37 cellular contexts compared by ENCODE assay signal in the genomic region with DNA sequence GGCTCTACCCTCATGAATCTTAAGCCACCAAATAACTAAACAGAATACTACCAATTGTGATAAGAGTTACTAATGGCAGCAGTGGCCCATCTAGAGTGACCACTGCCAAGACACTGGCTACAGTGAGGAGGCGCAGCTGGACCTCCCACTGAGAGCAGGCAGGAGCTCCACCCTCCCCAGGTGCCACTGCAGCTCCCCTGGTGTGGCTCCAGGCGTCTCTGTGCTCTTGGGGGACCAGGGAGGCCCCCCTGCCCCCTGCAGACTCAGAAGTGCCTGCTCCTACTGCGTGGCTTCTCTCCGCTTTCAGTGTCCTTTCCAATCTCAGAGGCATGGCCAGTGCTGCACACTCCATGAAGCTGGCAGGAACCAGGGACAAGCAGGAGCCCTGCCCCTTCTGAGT. TPM values are rescaled to one million over a fixed set of nuclear protein-coding genes. Genes with fewer than 3 reads are reported as not detected.
"Had no signal": no experiment of that assay in that cellular context is flagged by ENCODE, and none has a peak within 500 bp of the region (broad histone marks: within the 10 kb centered on the region; RNA-seq: fewer than 3 reads in every experiment).

No MANE protein-coding gene starts in this region.

- H3K27me3 Mint-ChIP-seq: activated B cell treated with CpG ODN at 0.5 μM for 24 hours; activated CD4-positive, alpha-beta T cell treated with anti-CD3 and anti-CD28 coated beads, Interleukin-2, amount 10 ng/mL, durations not matched to agents 24 days and 14 days; activated naive CD4-positive, alpha-beta T cell treated with anti-CD3 and anti-CD28 coated beads, Interleukin-2, amount 10 ng/mL, durations not matched to agents 7 days and 5 days had no signal

- H3K9me3 Mint-ChIP-seq: activated CD4-positive, alpha-beta T cell treated with anti-CD3 and anti-CD28 coated beads, Interleukin-2, amount 10 ng/mL, durations not matched to agents 24 days and 14 days; activated CD8-positive, alpha-beta T cell treated with anti-CD3 and anti-CD28 coated beads for 36 hours; activated naive CD4-positive, alpha-beta T cell treated with anti-CD3 and anti-CD28 coated beads, Interleukin-2, amount 10 ng/mL, durations not matched to agents 7 days and 5 days; activated naive CD4-positive, alpha-beta T cell treated with anti-CD3 and anti-CD28 coated beads, Interleukin-2, amount 50 U/mL, for 24 hours; activated T-cell treated with anti-CD3 and anti-CD28 coated beads, Interleukin-2, amount 50 U/mL, for 4 hours; activated T-cell treated with anti-CD3 and anti-CD28 coated beads, Interleukin-2, amount 50 U/mL, for 72 hours; activated T-helper 1 cell treated with anti-CD3 and anti-CD28 coated beads, Interleukin-12 subunit alpha, Interleukin-12 subunit beta, Interleukin-2, Interleukin-4 antibody, amounts not matched to agents 30 ng/mL and 10 ng/mL and 1 ng/mL, durations not matched to agents 14 hours and 24 hours and 36 hours; activated T-helper 17 cell treated with anti-CD3 and anti-CD28 coated beads, Interleukin-2, amount 50 U/mL, for 72 hours; central memory CD8-positive, alpha-beta T cell; T-helper 1 cell treated with Interleukin-12 subunit alpha and Interleukin-12 subunit beta and Interleukin-4 antibody, amounts not matched to agents 30 μg/mL and 1 μg/mL, for 36 hours; T-helper 2 cell treated with Interferon-gamma antibody and Interleukin-4, amounts not matched to agents 5 μg/mL and 100 μg/mL, for 36 hours had no signal

- H3K4me3 Mint-ChIP-seq: activated B cell treated with CpG ODN at 0.5 μM for 24 hours; activated CD4-positive, alpha-beta memory T cell treated with anti-CD3 and anti-CD28 coated beads for 36 hours; activated CD4-positive, alpha-beta T cell treated with anti-CD3 and anti-CD28 coated beads, Interleukin-2, amount 10 ng/mL, durations not matched to agents 24 days and 14 days; activated CD8-positive, alpha-beta T cell treated with anti-CD3 and anti-CD28 coated beads for 36 hours; activated naive CD4-positive, alpha-beta T cell treated with anti-CD3 and anti-CD28 coated beads, Interleukin-2, amount 10 ng/mL, durations not matched to agents 7 days and 5 days; activated naive CD4-positive, alpha-beta T cell treated with anti-CD3 and anti-CD28 coated beads, Interleukin-2, amount 50 U/mL, for 24 hours; activated naive CD8-positive, alpha-beta T cell; activated T-cell treated with anti-CD3 and anti-CD28 coated beads, Interleukin-2, amount 50 U/mL, for 4 hours; activated T-cell treated with anti-CD3 and anti-CD28 coated beads, Interleukin-2, amount 50 U/mL, for 72 hours; activated T-helper 1 cell treated with anti-CD3 and anti-CD28 coated beads, Interleukin-12 subunit alpha, Interleukin-12 subunit beta, Interleukin-2, Interleukin-4 antibody, amounts not matched to agents 30 ng/mL and 10 ng/mL and 1 ng/mL, durations not matched to agents 14 hours and 24 hours and 36 hours; activated T-helper 17 cell treated with anti-CD3 and anti-CD28 coated beads, Interleukin-2, amount 50 U/mL, for 72 hours; brain; central memory CD8-positive, alpha-beta T cell; T-helper 1 cell treated with Interleukin-12 subunit alpha and Interleukin-12 subunit beta and Interleukin-4 antibody, amounts not matched to agents 30 μg/mL and 1 μg/mL, for 36 hours; T-helper 2 cell treated with Interferon-gamma antibody and Interleukin-4, amounts not matched to agents 5 μg/mL and 100 μg/mL, for 36 hours had no signal

- DNase-seq: activated B cell treated with CpG ODN at 0.5 μM for 24 hours; activated CD4-positive, alpha-beta memory T cell treated with anti-CD3 and anti-CD28 coated beads for 36 hours; activated CD4-positive, alpha-beta T cell treated with anti-CD3 and anti-CD28 coated beads for 4 hours; activated CD4-positive, alpha-beta T cell treated with anti-CD3 and anti-CD28 coated beads, Interleukin-2, amount 10 ng/mL, durations not matched to agents 24 days and 14 days; activated CD4-positive, alpha-beta T cell treated with anti-CD3 and anti-CD28 coated beads, Interleukin-2, amount 50 U/mL, for 1 hour; activated CD4-positive, alpha-beta T cell treated with anti-CD3 and anti-CD28 coated beads, Interleukin-2, amount 50 U/mL, for 4 hours; activated CD4-positive, CD25-positive, alpha-beta regulatory T cell treated with anti-CD3 and anti-CD28 coated beads, Interleukin-2, amount 50 U/mL, for 72 hours; activated CD8-positive, alpha-beta memory T cell treated with anti-CD3 and anti-CD28 coated beads, Interleukin-2, amount 50 U/mL, for 4 hours; activated CD8-positive, alpha-beta T cell treated with anti-CD3 and anti-CD28 coated beads for 36 hours; activated effector memory CD4-positive, alpha-beta T cell treated with anti-CD3 and anti-CD28 coated beads, Interleukin-2, amount 50 U/mL, for 16 hours; activated naive CD4-positive, alpha-beta T cell treated with anti-CD3 and anti-CD28 coated beads, Interleukin-2, amount 10 ng/mL, durations not matched to agents 7 days and 5 days; activated naive CD4-positive, alpha-beta T cell treated with Interleukin-2 at 50 U/mL for 16 hours; activated T-cell treated with anti-CD3 and anti-CD28 coated beads for 4 hours; activated T-cell treated with anti-CD3 and anti-CD28 coated beads, Interleukin-2, amount 50 U/mL, for 1 hour; activated T-cell treated with anti-CD3 and anti-CD28 coated beads, Interleukin-2, amount 50 U/mL, for 4 hours; activated T-cell treated with anti-CD3 and anti-CD28 coated beads, Interleukin-2, amount 50 U/mL, for 72 hours; amygdala; anterior cingulate cortex; caudate nucleus; cerebellar nuclear complex; T-helper 1 cell; T-helper 2 cell; T-helper 9 cell had no signal

- H3K27ac ChIP-seq: ascending aorta, cardiac muscle cell, VCaP had no signal

- H3K36me3 Mint-ChIP-seq: activated CD4-positive, alpha-beta memory T cell treated with anti-CD3 and anti-CD28 coated beads for 36 hours; activated naive CD4-positive, alpha-beta T cell treated with anti-CD3 and anti-CD28 coated beads, Interleukin-2, amount 10 ng/mL, durations not matched to agents 7 days and 5 days; activated naive CD4-positive, alpha-beta T cell treated with anti-CD3 and anti-CD28 coated beads, Interleukin-2, amount 50 U/mL, for 24 hours; activated naive CD8-positive, alpha-beta T cell; brain had no signal

- H3K27ac Mint-ChIP-seq: activated B cell treated with CpG ODN at 0.5 μM for 24 hours; activated CD4-positive, alpha-beta memory T cell treated with anti-CD3 and anti-CD28 coated beads for 36 hours; activated CD4-positive, alpha-beta T cell treated with anti-CD3 and anti-CD28 coated beads, Interleukin-2, amount 10 ng/mL, durations not matched to agents 24 days and 14 days; activated CD8-positive, alpha-beta T cell treated with anti-CD3 and anti-CD28 coated beads for 36 hours; activated naive CD4-positive, alpha-beta T cell treated with anti-CD3 and anti-CD28 coated beads, Interleukin-2, amount 10 ng/mL, durations not matched to agents 7 days and 5 days; activated naive CD4-positive, alpha-beta T cell treated with anti-CD3 and anti-CD28 coated beads, Interleukin-2, amount 50 U/mL, for 24 hours; activated naive CD8-positive, alpha-beta T cell; activated T-cell treated with anti-CD3 and anti-CD28 coated beads, Interleukin-2, amount 50 U/mL, for 72 hours; activated T-helper 1 cell treated with anti-CD3 and anti-CD28 coated beads, Interleukin-12 subunit alpha, Interleukin-12 subunit beta, Interleukin-2, Interleukin-4 antibody, amounts not matched to agents 30 ng/mL and 10 ng/mL and 1 ng/mL, durations not matched to agents 14 hours and 24 hours and 36 hours; activated T-helper 17 cell treated with anti-CD3 and anti-CD28 coated beads, Interleukin-2, amount 50 U/mL, for 72 hours; brain; T-helper 1 cell treated with Interleukin-12 subunit alpha and Interleukin-12 subunit beta and Interleukin-4 antibody, amounts not matched to agents 30 μg/mL and 1 μg/mL, for 36 hours; T-helper 2 cell treated with Interferon-gamma antibody and Interleukin-4, amounts not matched to agents 5 μg/mL and 100 μg/mL, for 36 hours had no signal

- H3K36me3 ChIP-seq: ascending aorta, cardiac muscle cell had no signal

- H3K9me3 ChIP-seq: ascending aorta had no signal

- H3K27me3 ChIP-seq: ascending aorta, cardiac muscle cell had no signal

- H3K4me1 Mint-ChIP-seq: activated B cell treated with CpG ODN at 0.5 μM for 24 hours; activated CD4-positive, alpha-beta T cell treated with anti-CD3 and anti-CD28 coated beads, Interleukin-2, amount 10 ng/mL, durations not matched to agents 24 days and 14 days; activated naive CD4-positive, alpha-beta T cell treated with anti-CD3 and anti-CD28 coated beads, Interleukin-2, amount 10 ng/mL, durations not matched to agents 7 days and 5 days; activated naive CD4-positive, alpha-beta T cell treated with anti-CD3 and anti-CD28 coated beads, Interleukin-2, amount 50 U/mL, for 24 hours; activated T-helper 17 cell treated with anti-CD3 and anti-CD28 coated beads, Interleukin-2, amount 50 U/mL, for 72 hours; brain; central memory CD8-positive, alpha-beta T cell had no signal

- H3K4me1 ChIP-seq: ascending aorta had no signal

- ATAC-seq: activated CD8-positive, alpha-beta T cell treated with anti-CD3 and anti-CD28 coated beads for 36 hours; activated T-cell treated with anti-CD3 and anti-CD28 coated beads, Interleukin-2, amount 50 U/mL, for 4 hours; activated T-cell treated with anti-CD3 and anti-CD28 coated beads, Interleukin-2, amount 50 U/mL, for 72 hours; activated T-helper 17 cell treated with anti-CD3 and anti-CD28 coated beads, Interleukin-2, amount 50 U/mL, for 72 hours had no signal

- H3K4me3 ChIP-seq: ascending aorta, cardiac muscle cell had no signal

RNA-seq across cellular contexts. Expression of gene MC3R, which starts 23.4 kb away (rescaled TPM):
- total RNA-seq: activated B cell treated with CpG ODN at 0.5 μM for 24 hours; activated CD4-positive, alpha-beta memory T cell treated with anti-CD3 and anti-CD28 coated beads for 36 hours; activated CD4-positive, alpha-beta T cell treated with anti-CD3 and anti-CD28 coated beads, Interleukin-2, amount 10 ng/mL, durations not matched to agents 24 days and 14 days; activated CD8-positive, alpha-beta memory T cell treated with anti-CD3 and anti-CD28 coated beads for 36 hours; activated CD8-positive, alpha-beta T cell treated with anti-CD3 and anti-CD28 coated beads for 36 hours; activated T-cell treated with anti-CD3 and anti-CD28 coated beads, Interleukin-2, amount 50 U/mL, for 4 hours; activated T-cell treated with anti-CD3 and anti-CD28 coated beads, Interleukin-2, amount 50 U/mL, for 72 hours; activated T-helper 1 cell treated with anti-CD3 and anti-CD28 coated beads, Interleukin-12 subunit alpha, Interleukin-12 subunit beta, Interleukin-2, Interleukin-4 antibody, amounts not matched to agents 30 ng/mL and 10 ng/mL and 1 ng/mL, durations not matched to agents 14 hours and 24 hours and 36 hours; activated T-helper 17 cell treated with anti-CD3 and anti-CD28 coated beads, Interleukin-2, amount 50 U/mL, for 72 hours; ascending aorta; bronchial epithelial cell; cardiac muscle cell; chondrocyte had no signal
